In the genomic region with DNA sequence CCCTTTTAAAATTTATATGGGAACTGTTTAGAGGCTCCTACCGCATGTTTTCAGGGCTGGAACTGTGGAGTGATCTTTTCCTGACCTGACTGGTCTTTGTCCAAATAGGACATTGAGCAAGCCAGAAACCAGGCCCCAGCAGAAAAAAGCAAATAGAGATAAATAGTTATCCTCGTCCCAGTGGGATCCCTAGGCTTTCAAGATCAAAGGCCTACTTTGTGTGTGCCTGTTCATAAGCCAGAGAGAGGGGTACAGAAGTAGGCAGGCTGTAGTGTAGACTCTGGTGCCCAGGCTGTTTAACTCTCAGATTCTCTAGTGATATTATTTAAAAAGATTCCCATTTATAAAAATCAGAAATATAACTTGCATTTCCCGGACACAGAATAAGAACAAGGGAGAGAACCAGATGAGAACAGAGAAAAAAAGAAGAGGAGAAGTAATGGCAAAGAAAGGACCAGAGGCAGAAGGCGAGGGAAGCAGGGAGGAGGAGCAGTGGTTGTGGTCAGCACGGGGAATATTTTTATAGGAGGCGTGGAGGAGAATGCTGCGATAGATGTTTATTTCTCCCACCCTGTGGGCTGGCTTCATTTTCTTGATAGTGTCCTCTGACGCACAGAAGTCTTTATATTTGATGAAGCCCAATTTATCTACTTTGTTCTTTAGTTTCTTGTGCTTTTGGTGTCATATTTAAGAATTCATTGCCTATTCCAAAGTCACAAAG, we compare ENCODE assay signal across 13 cellular contexts.
DNase-seq lines count a peak whose midpoint lies in the region; ATAC-seq, FAIRE-seq and TF ChIP-seq lines count a peak whose summit lies in the region.
"Had no signal": no experiment of that assay in that cellular context is flagged by ENCODE, and none has a peak within 500 bp of the region (broad histone marks: within the 10 kb centered on the region; RNA-seq: fewer than 3 reads in every experiment).

No MANE protein-coding gene starts in this region.

- H3K9me3 ChIP-seq in pancreas = no peaks in the 10 kb centered on the region

- ATAC-seq in Right ventricle myocardium inferior (peak; percentile 48), Right ventricle myocardium superior (ENCODE audit: poor library complexity) (peak; percentile 85), pancreas (peak in 3 of 4 donors; percentile 62 to 71 (median 65)), GM18858 (IDR thresholded peaks at IDR 0.05; ENCODE audit: unreplicated experiment) (no peak)

- no peaks in the 10 kb centered on the region for H3K27me3 ChIP-seq in pancreas

- TF ChIP-seq POLR2A in H54 (IDR thresholded peaks at IDR 0.05; ENCODE audit: low read depth, low read length) = no peak

- no peak for FAIRE-seq in pancreas (lab: Jason Lieb, UNC)
- no peak for FAIRE-seq in H54 (lab: Jason Lieb, UNC)
- FAIRE-seq: A204.1, G401.6 had no signal

- no peaks in the 10 kb centered on the region for H3K4me1 ChIP-seq in pancreas

- WGBS in pancreas, 2 donors = 73% methylated on average over 8 of the region's 8 CpGs

- intact Hi-C loops in Right ventricle myocardium inferior (cut with DNase I) (no loop called here), cardiac septum (cut with DNase I) (loop anchor here (2.0 kb wide), 1 partner anchor 37 kb away; no protein-coding TSS in a partner anchor), Right ventricle myocardium superior (cut with DNase I) (no loop called here), pancreas (cut with DNase I) (no loop called here)

- peak overlapping the region in 1 of 4 donors; percentile 21 for H3K27ac ChIP-seq in pancreas
- H3K27ac ChIP-seq: SK-N-MC had no signal

- TF ChIP-seq CTCF in pancreas (IDR thresholded peaks at IDR 0.05) = no peak

- DNase-seq in Right ventricle myocardium inferior (ENCODE audit: missing footprints) (no peak), cardiac septum (ENCODE audit: low spot score) (no peak), Right ventricle myocardium superior (no peak), pancreas (no peak), H54 (ENCODE audit: insufficient read length, low spot score) (no peak), SKM-1 (lab: John Stamatoyannopoulos, UW; ENCODE audit: unreplicated experiment) (no peak), NCI-H526 (lab: John Stamatoyannopoulos, UW) (no peak)
- DNase-seq: activated CD4-positive, alpha-beta T cell treated with anti-CD3 and anti-CD28 coated beads, Interleukin-2, amount 50 U/mL, for 48 hours; anterior cingulate cortex had no signal

- H3K4me3 ChIP-seq in pancreas = no peak overlapping the region
- H3K4me3 ChIP-seq: SK-N-MC had no signal

- H3K36me3 ChIP-seq in pancreas = no peaks in the 10 kb centered on the region
